9 cellular contexts compared by ENCODE assay signal in genomic region chr3:46860381-46861292, GRCh38. TPM values are rescaled to one million over a fixed set of nuclear protein-coding genes. Genes with fewer than 3 reads are reported as not detected.
A peak's percentile ranks its signal among the peaks of the same experiment; 100 is the strongest.
DNase-seq lines count a peak whose midpoint lies in the region; ATAC-seq and TF ChIP-seq lines count a peak whose summit lies in the region.
"Had no signal": no experiment of that assay in that cellular context is flagged by ENCODE, and none has a peak within 500 bp of the region (broad histone marks: within the 10 kb centered on the region; RNA-seq: fewer than 3 reads in every experiment).

No MANE protein-coding gene starts in this region.

- H3K36me3 ChIP-seq in parathyroid adenoma (ENCODE audit: control insufficient read depth, insufficient read depth, low read length) (no peaks in the 10 kb centered on the region), prostate gland (no peaks in the 10 kb centered on the region), H7 (replicated peaks; ENCODE audit: control insufficient read depth, insufficient read depth, low read length) (no peaks in the 10 kb centered on the region)

- H3K4me1 ChIP-seq in parathyroid adenoma: peaks cover 12% of the 10 kb centered on the region
- H3K4me1 ChIP-seq in prostate gland (replicated peaks): peaks cover 2% of the 10 kb centered on the region

- H3K9me3 ChIP-seq in parathyroid adenoma (ENCODE audit: control insufficient read depth, low read length): no peaks in the 10 kb centered on the region
- no peaks in the 10 kb centered on the region for H3K9me3 ChIP-seq in prostate gland

- no peak overlapping the region for H3K9ac ChIP-seq in parathyroid adenoma

- WGBS in prostate gland: 86% methylated on average over 21 of the region's 22 CpGs

- TF ChIP-seq CTCF in GM10248 (IDR thresholded peaks at IDR 0.05; ENCODE audit: control extremely low read depth, extremely low read depth, low read depth, missing control alignments): peak; percentile 31
- peak; percentile 48 for TF ChIP-seq CTCF in choroid plexus epithelial cell (conservative IDR thresholded peaks at IDR 0.05; ENCODE audit: low read depth, low read length)
- TF ChIP-seq CTCF in parathyroid adenoma (IDR thresholded peaks at IDR 0.05): peak; percentile 34
- TF ChIP-seq CTCF in prostate gland (IDR thresholded peaks at IDR 0.05): peak in 2 of 4 experiments; percentile 17 to 39
- TF ChIP-seq CTCF in omental fat pad (IDR thresholded peaks at IDR 0.05): no peak

- DNase-seq in GM10248 (ENCODE audit: extremely low spot score): no peak
- DNase-seq in M059J (ENCODE audit: low read depth): peak; percentile 15
- DNase-seq in choroid plexus epithelial cell (ENCODE audit: low read depth): no peak
- no peak for DNase-seq in prostate gland (ENCODE audit: low spot score)
- no peak for DNase-seq in omental fat pad (ENCODE audit: low spot score)
- DNase-seq in H7: no peak
- DNase-seq: cerebellar nuclear complex had no signal

- CTCF ChIA-PET in GM10248 (lab: Yijun Ruan, JAX): interaction anchor here (0.8 to 1.3 kb wide), 5 partner anchors 10 to 168 kb away, joined by 3 to 4 read pairs (median 3); no protein-coding TSS in a partner anchor

- intact Hi-C loops in prostate gland (cut with DNase I): loop anchor here (10.0 kb wide), 1 partner anchor 156 kb away; the partner anchor contains the start of gene TMIE

- ATAC-seq in GM18520 (IDR thresholded peaks at IDR 0.05; ENCODE audit: unreplicated experiment) (no peak), omental fat pad (ENCODE audit: low FRiP score) (no peak)

- no peak overlapping the region for H2AFZ ChIP-seq in parathyroid adenoma

- H3K27me3 ChIP-seq in parathyroid adenoma (ENCODE audit: control insufficient read depth, insufficient read depth, low read length) (no peaks in the 10 kb centered on the region), prostate gland (replicated peaks; ENCODE audit: insufficient read depth) (no peaks in the 10 kb centered on the region), H7 (ENCODE audit: control insufficient read depth, insufficient read depth, low read length) (no peaks in the 10 kb centered on the region)

- H3K27ac ChIP-seq in parathyroid adenoma (no peak overlapping the region), prostate gland (no peak overlapping the region)

- H3K79me2 ChIP-seq in parathyroid adenoma: no peaks in the 10 kb centered on the region

- H3K4me3 ChIP-seq in choroid plexus epithelial cell (ENCODE audit: low read depth, low read length) (no peak overlapping the region), parathyroid adenoma (ENCODE audit: low read depth, low read length) (no peak overlapping the region), prostate gland (no peak overlapping the region), H7 (ENCODE audit: insufficient read depth, low read depth, low read length) (no peak overlapping the region)

- POLR2A ChIA-PET in GM10248 (lab: Yijun Ruan, JAX): no interaction called here

- TF ChIP-seq POLR2A in prostate gland (IDR thresholded peaks at IDR 0.05): no peak

- no peak overlapping the region for H3K4me2 ChIP-seq in parathyroid adenoma (ENCODE audit: low read length)

RNA-seq across cellular contexts. Expression of gene MYL3, which starts 2.6 kb away (rescaled TPM):
- 2.6 TPM in 1 of 2 replicates, not detected in the other for total RNA-seq in M059J (2014; rRNA removed; shearing (Covaris generic))
- 1 to 10 TPM in 1 of 2 donors, not detected in 1; 1.9 TPM for total RNA-seq in prostate gland
- total RNA-seq in omental fat pad: 10 to 100 TPM in 1 of 4 donors, 1 to 10 TPM in 3; 3.9 to 11.7 (median 5.0) TPM
- total RNA-seq in H7 (2014; rRNA removed; shearing (Covaris generic)): 3.0 and 4.1 TPM in 2 replicates

RNA-seq across cellular contexts. Expression of gene PTH1R, which starts 16.9 kb away (rescaled TPM):
- 0.49 and 1.4 TPM in 2 replicates for total RNA-seq in M059J (2014; rRNA removed; shearing (Covaris generic))
- 10 to 100 TPM in 1 of 2 donors, 1 to 10 TPM in 1; 1.3 to 10.8 TPM for total RNA-seq in prostate gland
- 10 to 100 TPM; 16.1 to 32.3 (median 17.9) TPM for total RNA-seq in omental fat pad
- total RNA-seq in H7 (2014; rRNA removed; shearing (Covaris generic)): 32.3 and 35.2 TPM in 2 replicates

Comparison
In these comparisons a context has a peak if more than half of its experiments do, and no peak if none do; other contexts are left out.
1. CTCF ChIP-seq: peak in GM10248 (single experiment), choroid plexus epithelial cell (single experiment) and parathyroid adenoma (single experiment); none in omental fat pad (0 of 3).